Comparison of ENCODE assay signal across 1 cellular context in the genomic region with DNA sequence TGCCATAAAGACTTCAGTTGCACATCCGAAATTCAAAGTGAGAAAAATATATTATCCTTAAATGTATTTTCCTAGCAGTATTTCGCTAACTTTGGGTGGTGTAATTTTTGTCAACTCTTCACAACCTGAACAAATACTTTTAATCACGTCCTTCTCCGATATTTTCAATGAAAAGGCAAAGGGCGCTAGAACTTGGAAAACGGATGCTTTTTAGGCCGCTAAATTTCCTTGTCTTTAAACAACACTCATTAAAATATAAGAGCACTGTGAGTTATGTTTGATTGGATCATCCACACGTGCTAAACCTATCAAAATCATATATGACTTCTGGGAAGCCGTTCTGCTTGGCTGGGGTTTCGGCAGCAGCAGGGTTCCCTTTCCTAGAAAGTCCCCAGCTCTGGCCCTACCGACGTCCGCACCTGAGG.
TF ChIP-seq lines count a peak whose summit lies in the region.

No MANE protein-coding gene starts in this region.

TF ChIP-seq in WTC11, 78 proteins besides CTCF, POLR2A, EP300 and RAD21 (continued from another document):
- TF ChIP-seq ZNF532 (CRISPR knock-in tag; IDR thresholded peaks at IDR 0.05; ENCODE audit: borderline replicate concordance) (no peak), JUN (CRISPR knock-in tag; IDR thresholded peaks at IDR 0.05) (no peak), SP1 (CRISPR knock-in tag; conservative IDR thresholded peaks at IDR 0.05) (no peak), HMGA2 (CRISPR knock-in tag; IDR thresholded peaks at IDR 0.05) (no peak), RORB (CRISPR knock-in tag; IDR thresholded peaks at IDR 0.05) (no peak), TP53 (CRISPR knock-in tag; IDR thresholded peaks at IDR 0.05) (no peak), USF2 (CRISPR knock-in tag; IDR thresholded peaks at IDR 0.05) (no peak), TEAD4 (CRISPR knock-in tag; IDR thresholded peaks at IDR 0.05) (no peak), E2F1 (CRISPR knock-in tag; IDR thresholded peaks at IDR 0.05) (no peak)
- TF ChIP-seq, protein P1, sequence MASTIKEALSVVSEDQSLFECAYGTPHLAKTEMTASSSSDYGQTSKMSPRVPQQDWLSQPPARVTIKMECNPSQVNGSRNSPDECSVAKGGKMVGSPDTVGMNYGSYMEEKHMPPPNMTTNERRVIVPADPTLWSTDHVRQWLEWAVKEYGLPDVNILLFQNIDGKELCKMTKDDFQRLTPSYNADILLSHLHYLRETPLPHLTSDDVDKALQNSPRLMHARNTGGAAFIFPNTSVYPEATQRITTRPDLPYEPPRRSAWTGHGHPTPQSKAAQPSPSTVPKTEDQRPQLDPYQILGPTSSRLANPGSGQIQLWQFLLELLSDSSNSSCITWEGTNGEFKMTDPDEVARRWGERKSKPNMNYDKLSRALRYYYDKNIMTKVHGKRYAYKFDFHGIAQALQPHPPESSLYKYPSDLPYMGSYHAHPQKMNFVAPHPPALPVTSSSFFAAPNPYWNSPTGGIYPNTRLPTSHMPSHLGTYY (CRISPR knock-in tag; IDR thresholded peaks at IDR 0.05) = no peak
- TF ChIP-seq, protein P2, sequence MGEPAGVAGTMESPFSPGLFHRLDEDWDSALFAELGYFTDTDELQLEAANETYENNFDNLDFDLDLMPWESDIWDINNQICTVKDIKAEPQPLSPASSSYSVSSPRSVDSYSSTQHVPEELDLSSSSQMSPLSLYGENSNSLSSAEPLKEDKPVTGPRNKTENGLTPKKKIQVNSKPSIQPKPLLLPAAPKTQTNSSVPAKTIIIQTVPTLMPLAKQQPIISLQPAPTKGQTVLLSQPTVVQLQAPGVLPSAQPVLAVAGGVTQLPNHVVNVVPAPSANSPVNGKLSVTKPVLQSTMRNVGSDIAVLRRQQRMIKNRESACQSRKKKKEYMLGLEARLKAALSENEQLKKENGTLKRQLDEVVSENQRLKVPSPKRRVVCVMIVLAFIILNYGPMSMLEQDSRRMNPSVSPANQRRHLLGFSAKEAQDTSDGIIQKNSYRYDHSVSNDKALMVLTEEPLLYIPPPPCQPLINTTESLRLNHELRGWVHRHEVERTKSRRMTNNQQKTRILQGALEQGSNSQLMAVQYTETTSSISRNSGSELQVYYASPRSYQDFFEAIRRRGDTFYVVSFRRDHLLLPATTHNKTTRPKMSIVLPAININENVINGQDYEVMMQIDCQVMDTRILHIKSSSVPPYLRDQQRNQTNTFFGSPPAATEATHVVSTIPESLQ (CRISPR knock-in tag; IDR thresholded peaks at IDR 0.05) = no peak
- TF ChIP-seq, protein P3, sequence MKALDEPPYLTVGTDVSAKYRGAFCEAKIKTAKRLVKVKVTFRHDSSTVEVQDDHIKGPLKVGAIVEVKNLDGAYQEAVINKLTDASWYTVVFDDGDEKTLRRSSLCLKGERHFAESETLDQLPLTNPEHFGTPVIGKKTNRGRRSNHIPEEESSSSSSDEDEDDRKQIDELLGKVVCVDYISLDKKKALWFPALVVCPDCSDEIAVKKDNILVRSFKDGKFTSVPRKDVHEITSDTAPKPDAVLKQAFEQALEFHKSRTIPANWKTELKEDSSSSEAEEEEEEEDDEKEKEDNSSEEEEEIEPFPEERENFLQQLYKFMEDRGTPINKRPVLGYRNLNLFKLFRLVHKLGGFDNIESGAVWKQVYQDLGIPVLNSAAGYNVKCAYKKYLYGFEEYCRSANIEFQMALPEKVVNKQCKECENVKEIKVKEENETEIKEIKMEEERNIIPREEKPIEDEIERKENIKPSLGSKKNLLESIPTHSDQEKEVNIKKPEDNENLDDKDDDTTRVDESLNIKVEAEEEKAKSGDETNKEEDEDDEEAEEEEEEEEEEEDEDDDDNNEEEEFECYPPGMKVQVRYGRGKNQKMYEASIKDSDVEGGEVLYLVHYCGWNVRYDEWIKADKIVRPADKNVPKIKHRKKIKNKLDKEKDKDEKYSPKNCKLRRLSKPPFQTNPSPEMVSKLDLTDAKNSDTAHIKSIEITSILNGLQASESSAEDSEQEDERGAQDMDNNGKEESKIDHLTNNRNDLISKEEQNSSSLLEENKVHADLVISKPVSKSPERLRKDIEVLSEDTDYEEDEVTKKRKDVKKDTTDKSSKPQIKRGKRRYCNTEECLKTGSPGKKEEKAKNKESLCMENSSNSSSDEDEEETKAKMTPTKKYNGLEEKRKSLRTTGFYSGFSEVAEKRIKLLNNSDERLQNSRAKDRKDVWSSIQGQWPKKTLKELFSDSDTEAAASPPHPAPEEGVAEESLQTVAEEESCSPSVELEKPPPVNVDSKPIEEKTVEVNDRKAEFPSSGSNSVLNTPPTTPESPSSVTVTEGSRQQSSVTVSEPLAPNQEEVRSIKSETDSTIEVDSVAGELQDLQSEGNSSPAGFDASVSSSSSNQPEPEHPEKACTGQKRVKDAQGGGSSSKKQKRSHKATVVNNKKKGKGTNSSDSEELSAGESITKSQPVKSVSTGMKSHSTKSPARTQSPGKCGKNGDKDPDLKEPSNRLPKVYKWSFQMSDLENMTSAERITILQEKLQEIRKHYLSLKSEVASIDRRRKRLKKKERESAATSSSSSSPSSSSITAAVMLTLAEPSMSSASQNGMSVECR (CRISPR knock-in tag; IDR thresholded peaks at IDR 0.05; ENCODE audit: borderline replicate concordance) = no peak
